Comparison of ENCODE assay signal across 15 cellular contexts in genomic region chr2:168613510-168613909, GRCh38.
DNase-seq lines count a peak whose midpoint lies in the region; ATAC-seq, FAIRE-seq and TF ChIP-seq lines count a peak whose summit lies in the region.
"Had no signal": no experiment of that assay in that cellular context is flagged by ENCODE, and none has a peak within 500 bp of the region (broad histone marks: within the 10 kb centered on the region; RNA-seq: fewer than 3 reads in every experiment).

No MANE protein-coding gene starts in this region.

- no peaks in the 10 kb centered on the region for H4K20me1 ChIP-seq in endothelial cell of umbilical vein (replicated peaks; ENCODE audit: control insufficient read depth, extremely low read depth, insufficient read depth, low read length)

- no peaks in the 10 kb centered on the region for H3K27me3 Mint-ChIP-seq in mesothelial cell of epicardium (ENCODE audit: low read depth)

- intact Hi-C loops in Right ventricle myocardium inferior (cut with DNase I) = no loop called here
- intact Hi-C loops in cardiac septum (cut with DNase I) = no loop called here
- intact Hi-C loops in endothelial cell of umbilical vein (cut with micrococcal nuclease) = no loop called here

- H3K4me2 ChIP-seq in endothelial cell of umbilical vein (ENCODE audit: insufficient read depth, low read length) = no peak overlapping the region

- H3K36me3 ChIP-seq in SJSA1 = no peaks in the 10 kb centered on the region
- no peaks in the 10 kb centered on the region for H3K36me3 ChIP-seq in endothelial cell of umbilical vein (ENCODE audit: control insufficient read depth in 2 of 2, extremely low read depth in 1 of 2, insufficient read depth in 2 of 2, low read length in 2 of 2)
- H3K36me3 ChIP-seq: HAP-1, MG63 had no signal

- CTCF ChIA-PET in endothelial cell of umbilical vein (lab: Charles Lee) = no interaction called here

- H3K79me2 ChIP-seq in endothelial cell of umbilical vein (ENCODE audit: control insufficient read depth, insufficient read depth, low read length) = no peaks in the 10 kb centered on the region

- H3K4me1 ChIP-seq in SJSA1 (replicated peaks) (peaks cover 36% of the 10 kb centered on the region), endothelial cell of umbilical vein (ENCODE audit: control insufficient read depth, extremely low read depth, insufficient read depth, low read length) (no peaks in the 10 kb centered on the region)
- H3K4me1 ChIP-seq: HAP-1 had no signal

- H3K4me3 Mint-ChIP-seq in mesothelial cell of epicardium = no peak overlapping the region
- H3K4me3 Mint-ChIP-seq: CD4-positive, CD25-positive, alpha-beta regulatory T cell had no signal

- ATAC-seq in Right ventricle myocardium inferior (peak; percentile 5), GM21423 (IDR thresholded peaks at IDR 0.05; ENCODE audit: unreplicated experiment) (no peak)

- no peaks in the 10 kb centered on the region for H3K9me1 ChIP-seq in endothelial cell of umbilical vein (replicated peaks; ENCODE audit: control insufficient read depth, extremely low read depth, insufficient read depth, low read length)

- no TSS peak for BruUV-seq in endothelial cell of umbilical vein (replicated peaks; lab: Mats Ljungman, UMichigan)

- TF ChIP-seq CTCF in endothelial cell of umbilical vein (IDR thresholded peaks at IDR 0.05; ENCODE audit: extremely low read depth in 1 of 2, insufficient read depth in 1 of 2, low read depth in 1 of 2, low read length in 2 of 2) (no peak), mesothelial cell of epicardium (IDR thresholded peaks at IDR 0.05; ENCODE audit: unreplicated experiment) (no peak)

- no peak overlapping the region for H3K4me3 ChIP-seq in SJSA1
- no peak overlapping the region for H3K4me3 ChIP-seq in endothelial cell of umbilical vein (replicated peaks in 1 of 3; ENCODE audit: insufficient read depth in 1 of 3, low read depth in 1 of 3, low read length in 3 of 3)
- H3K4me3 ChIP-seq: HAP-1, MG63 had no signal

- peaks cover 45% of the 10 kb centered on the region for H3K9me3 Mint-ChIP-seq in mesothelial cell of epicardium

- DNase-seq in Right ventricle myocardium inferior (ENCODE audit: missing footprints) (no peak), cardiac septum (ENCODE audit: low spot score) (no peak), SJSA1 (ENCODE audit: low read depth in 1 of 2, low spot score in 2 of 2) (no peak), endothelial cell of umbilical vein (ENCODE audit: low read depth, low spot score) (peak; percentile 10), mesothelial cell of epicardium (ENCODE audit: low spot score in 2 of 2, unreplicated experiment in 2 of 2) (no peak), activated gamma-delta T cell (lab: John Stamatoyannopoulos, UW) (no peak)
- DNase-seq: CD4-positive, CD25-positive, alpha-beta regulatory T cell; DMS79 treated with DMSO at 0.1 percent for 48 hours; MG63; NCI-H1092 treated with DMSO at 0.1 percent for 48 hours; NCI-H1694; NCI-H2227 treated with DMSO at 0.1 percent for 48 hours; NCI-H526 had no signal

- dilution Hi-C loops in endothelial cell of umbilical vein (cut with MboI; ENCODE audit: extremely low pct_ligation_motif_present, low sequenced_read_pairs) = no loop called here

- no peak overlapping the region for H2AFZ ChIP-seq in endothelial cell of umbilical vein (ENCODE audit: low read depth, low read length)

- POLR2A ChIA-PET in endothelial cell of umbilical vein (lab: Charles Lee) = no interaction called here

- no peak for FAIRE-seq in endothelial cell of umbilical vein (lab: Jason Lieb, UNC)

- H3K9ac ChIP-seq in endothelial cell of umbilical vein (replicated peaks; ENCODE audit: extremely low read depth, insufficient read depth, low read length) = no peak overlapping the region

- H3K36me3 Mint-ChIP-seq in mesothelial cell of epicardium = peaks cover 66% of the 10 kb centered on the region

- H3K9me3 ChIP-seq in SJSA1 (replicated peaks) (no peaks in the 10 kb centered on the region), endothelial cell of umbilical vein (replicated peaks; ENCODE audit: control insufficient read depth, insufficient read depth, low read length) (no peaks in the 10 kb centered on the region)
- H3K9me3 ChIP-seq: HAP-1, MG63 had no signal

- TF ChIP-seq POLR2A in endothelial cell of umbilical vein (IDR thresholded peaks at IDR 0.05; ENCODE audit: low read depth, low read length) = no peak

- H3K27me3 ChIP-seq in SJSA1 (replicated peaks) (no peaks in the 10 kb centered on the region), endothelial cell of umbilical vein (ENCODE audit: control insufficient read depth in 2 of 2, insufficient read depth in 2 of 2, low read length in 2 of 2) (no peaks in the 10 kb centered on the region)
- H3K27me3 ChIP-seq: MG63 had no signal

- H3K4me1 Mint-ChIP-seq in mesothelial cell of epicardium = peaks cover 22% of the 10 kb centered on the region

- peak overlapping the region; percentile 15 for H3K27ac Mint-ChIP-seq in mesothelial cell of epicardium

- H3K27ac ChIP-seq in SJSA1 (peak overlapping the region; percentile 90; the same call in 1 of the 2 replicates), endothelial cell of umbilical vein (ENCODE audit: insufficient read depth, low read depth, low read length) (no peak overlapping the region)

TF ChIP-seq in endothelial cell of umbilical vein, 7 proteins besides CTCF, POLR2A, EP300 and RAD21:
- no peak for TF ChIP-seq MAX (IDR thresholded peaks at IDR 0.05; ENCODE audit: insufficient read depth, insufficient read length)
- TF ChIP-seq JUN (IDR thresholded peaks at IDR 0.05; ENCODE audit: borderline replicate concordance, insufficient read depth, insufficient read length, low read depth) = no peak
- no peak for TF ChIP-seq MYC (IDR thresholded peaks at IDR 0.05; ENCODE audit: low read depth, low read length)
- TF ChIP-seq POLR2AphosphoS5 (IDR thresholded peaks at IDR 0.05; ENCODE audit: insufficient read depth, low read depth, low read length) = no peak
- TF ChIP-seq EZH2 (IDR thresholded peaks at IDR 0.05; ENCODE audit: borderline replicate concordance, low read depth, low read length, severe bottlenecking) = no peak
- TF ChIP-seq GATA2 (IDR thresholded peaks at IDR 0.05; ENCODE audit: insufficient read depth, insufficient read length, low read depth, low read length) = no peak
- TF ChIP-seq FOS (IDR thresholded peaks at IDR 0.05; ENCODE audit: borderline replicate concordance, insufficient read depth, low read length) = no peak
